8 cellular contexts compared by ENCODE assay signal in the genomic region with DNA sequence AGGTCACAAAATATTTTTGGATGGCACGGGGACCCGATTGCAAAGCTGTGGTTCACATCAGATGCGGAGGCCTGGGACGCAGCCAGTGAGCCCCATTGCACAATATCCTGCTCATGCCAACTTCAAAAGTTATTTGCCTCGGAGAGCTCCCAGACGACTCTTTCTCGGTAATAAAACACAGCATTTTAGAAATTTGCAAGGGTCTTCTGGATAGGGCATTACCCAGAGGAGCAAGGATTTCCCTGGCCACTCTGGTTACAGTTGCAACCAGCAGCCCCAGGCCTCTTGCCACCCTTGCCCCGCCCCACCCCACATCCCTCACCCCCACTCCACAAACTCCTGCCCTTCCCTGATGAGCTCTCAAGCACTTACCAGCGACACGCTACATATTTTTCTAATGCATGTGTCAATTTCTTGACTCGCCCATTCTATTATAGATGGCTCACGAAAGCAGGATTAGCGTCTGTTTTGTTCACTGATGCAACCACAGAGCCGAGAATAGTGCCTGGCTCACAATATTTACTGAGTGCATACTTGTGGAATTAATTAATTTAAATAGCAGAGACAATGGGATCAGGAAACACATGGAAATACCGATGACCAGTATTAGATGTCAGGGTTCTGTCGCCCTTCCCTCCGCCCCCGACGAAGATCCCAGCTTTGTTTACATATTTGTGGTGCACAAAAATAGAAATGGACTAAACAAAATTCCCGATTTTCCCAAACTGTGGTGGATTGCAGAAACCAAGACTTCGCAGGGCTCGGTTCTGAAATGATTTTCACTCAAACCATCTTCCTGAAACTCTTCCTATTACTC.
DNase-seq lines count a peak whose midpoint lies in the region; ATAC-seq and TF ChIP-seq lines count a peak whose summit lies in the region.

No MANE protein-coding gene starts in this region.

- no peaks in the 10 kb centered on the region for H3K36me3 ChIP-seq in MM.1S (replicated peaks; ENCODE audit: insufficient read depth, low read length)
- H3K36me3 ChIP-seq in BE2C, result no peaks in the 10 kb centered on the region

- peak overlapping the region in 6 of 10 donors; percentile 18 to 51 (median 39) for H3K4me3 Mint-ChIP-seq in naive thymus-derived CD8-positive, alpha-beta T cell

- no peak for ATAC-seq in naive thymus-derived CD8-positive, alpha-beta T cell
- ATAC-seq in HG03139 (IDR thresholded peaks at IDR 0.05; ENCODE audit: unreplicated experiment), result no peak

- no peak for TF ChIP-seq CTCF in dorsolateral prefrontal cortex (IDR thresholded peaks at IDR 0.05 in 54 of 56, conservative IDR thresholded peaks at IDR 0.05 in 2 of 56; ENCODE audit: low read depth in 1 of 56, partially characterized antibody in 56 of 56)
- no peak for TF ChIP-seq CTCF in MM.1S (IDR thresholded peaks at IDR 0.05; ENCODE audit: low read length)
- TF ChIP-seq CTCF in BE2C (IDR thresholded peaks at IDR 0.05; ENCODE audit: low read depth, low read length), result no peak

- peak overlapping the region in 38 of 59 donors; percentile 0 to 74 (median 48) for H3K27ac ChIP-seq in dorsolateral prefrontal cortex
- H3K27ac ChIP-seq in MM.1S (ENCODE audit: low read length), result no peak overlapping the region

- no peak overlapping the region for H2AFZ ChIP-seq in MM.1S (ENCODE audit: low read length)

- peaks cover 0 to 2% (median 0%) of the 10 kb centered on the region in 9 donors for H3K9me3 Mint-ChIP-seq in naive thymus-derived CD8-positive, alpha-beta T cell

- intact Hi-C loops in dorsolateral prefrontal cortex (cut with DNase I), result loop anchor here in 1 of 2 donors (5.0 to 10.0 kb wide), 3 partner anchors 61 to 198 kb away; a partner anchor contains a TSS

- no peaks in the 10 kb centered on the region for H4K20me1 ChIP-seq in MM.1S (ENCODE audit: insufficient read depth, low read length)

- H3K9ac ChIP-seq in MM.1S (ENCODE audit: low read length), result no peak overlapping the region

- no peaks in the 10 kb centered on the region for H3K9me3 ChIP-seq in MM.1S (replicated peaks; ENCODE audit: insufficient read depth, low read length)
- no peaks in the 10 kb centered on the region; the same call in 1 of the 2 replicates for H3K9me3 ChIP-seq in BE2C

- POLR2A ChIA-PET in naive thymus-derived CD8-positive, alpha-beta T cell (lab: Charles Lee), result no interaction called here

- H3K4me3 ChIP-seq in dorsolateral prefrontal cortex (peak overlapping the region in 53 of 59 donors; percentile 3 to 52 (median 33)), MM.1S (ENCODE audit: low read length) (no peak overlapping the region), BE2C (ENCODE audit: low read depth, low read length) (no peak overlapping the region)

- H3K27me3 Mint-ChIP-seq in naive thymus-derived CD8-positive, alpha-beta T cell, result no peaks in the 10 kb centered on the region

- H3K9me2 ChIP-seq in MM.1S (replicated peaks; ENCODE audit: insufficient read depth, low read length), result no peaks in the 10 kb centered on the region

- peaks cover 0 to 16% (median 10%) of the 10 kb centered on the region in 4 donors for H3K4me1 Mint-ChIP-seq in naive thymus-derived CD8-positive, alpha-beta T cell

- H3K36me3 Mint-ChIP-seq in naive thymus-derived CD8-positive, alpha-beta T cell, result no peaks in the 10 kb centered on the region

- H3F3A ChIP-seq in MM.1S (ENCODE audit: insufficient read depth, low read length), result no peaks in the 10 kb centered on the region

- DNase-seq in DMS53 treated with DMSO at 0.1 percent for 48 hours (lab: John Stamatoyannopoulos, UW; ENCODE audit: unreplicated experiment), result peak; percentile 83
- DNase-seq in NCI-H460 (ENCODE audit: extremely low read depth, low read depth), result peak; percentile 97
- DNase-seq in dorsolateral prefrontal cortex, result no peak
- no peak for DNase-seq in naive thymus-derived CD8-positive, alpha-beta T cell
- no peak for DNase-seq in C1 segment of cervical spinal cord (lab: John Stamatoyannopoulos, UW)
- DNase-seq in MM.1S, result no peak
- DNase-seq in BE2C, result no peak

- peak overlapping the region in 2 of 10 donors; percentile 4 to 60 for H3K27ac Mint-ChIP-seq in naive thymus-derived CD8-positive, alpha-beta T cell

- H3K79me2 ChIP-seq in MM.1S (ENCODE audit: low read length), result no peaks in the 10 kb centered on the region

- H3K27me3 ChIP-seq in dorsolateral prefrontal cortex (peaks cover 0 to 4% (median 0%) of the 10 kb centered on the region in 45 donors), MM.1S (replicated peaks; ENCODE audit: insufficient read depth, low read length) (peaks cover 39% of the 10 kb centered on the region), BE2C (no peaks in the 10 kb centered on the region)

- H3K4me2 ChIP-seq in MM.1S (ENCODE audit: low read depth, low read length), result no peak overlapping the region

- H3K4me1 ChIP-seq in MM.1S (ENCODE audit: low read length), result no peaks in the 10 kb centered on the region
- H3K4me1 ChIP-seq in BE2C, result no peaks in the 10 kb centered on the region

Comparison
In these comparisons a context has a peak if more than half of its experiments do, and no peak if none do; other contexts are left out.
1. DNase-seq: peak in DMS53 treated with DMSO at 0.1 percent for 48 hours (single experiment) and NCI-H460 (single experiment); none in dorsolateral prefrontal cortex (0 of 10), naive thymus-derived CD8-positive, alpha-beta T cell (0 of 10), C1 segment of cervical spinal cord (0 of 14), MM.1S (single experiment) and BE2C (single experiment).
2. H3K4me3 ChIP-seq: peak in dorsolateral prefrontal cortex (53 of 59); none in MM.1S (single experiment) and BE2C (single experiment).